33 cellular contexts compared by ENCODE assay signal in the genomic region with DNA sequence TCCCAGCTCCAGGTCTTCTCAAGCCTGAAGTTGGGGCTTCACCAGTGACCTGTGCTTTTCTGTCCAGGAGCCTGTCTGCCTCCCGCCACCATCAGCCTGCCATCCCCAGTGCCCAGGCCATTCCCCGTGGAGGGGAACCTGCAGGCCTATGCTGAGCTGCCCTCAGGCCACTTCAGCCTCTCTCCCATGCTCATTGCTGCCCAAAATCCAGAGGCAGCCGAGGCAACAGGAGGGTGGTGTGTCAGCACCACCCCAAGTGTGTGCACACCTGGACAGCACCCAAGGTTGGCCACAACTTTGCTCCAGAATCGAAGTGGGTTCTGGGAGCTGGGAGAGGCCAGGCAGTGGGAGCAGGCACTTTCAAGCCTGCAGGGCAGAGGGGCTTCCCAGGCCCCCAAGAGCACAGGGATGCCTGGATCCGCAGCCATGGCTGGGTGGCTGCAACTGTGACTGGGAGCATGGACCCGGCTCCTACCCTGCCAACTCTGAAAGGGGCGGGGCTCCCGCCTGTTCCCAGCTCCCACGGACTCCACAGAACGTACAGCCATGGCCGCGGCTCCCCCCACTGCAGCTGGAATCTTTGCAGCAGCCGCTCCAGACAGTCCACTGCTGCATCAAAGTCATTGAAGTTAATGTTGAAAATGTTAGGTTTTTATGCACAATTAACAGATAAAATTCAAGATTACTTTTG.
"Had no signal": no experiment of that assay in that cellular context is flagged by ENCODE, and none has a peak within 500 bp of the region (broad histone marks: within the 10 kb centered on the region; RNA-seq: fewer than 3 reads in every experiment).

No MANE protein-coding gene starts in this region.

- H3K4me3 ChIP-seq: adrenal gland, MG63, Peyer's patch, SK-N-MC had no signal

- H3K27me3 ChIP-seq: adrenal gland, MG63, Peyer's patch had no signal

- ATAC-seq: activated CD4-positive, alpha-beta T cell treated with anti-CD3 and anti-CD28 coated beads for 36 hours; activated naive CD4-positive, alpha-beta T cell treated with anti-CD3 and anti-CD28 coated beads, Interleukin-2, amount 50 U/mL, for 72 hours; activated T-cell treated with anti-CD3 and anti-CD28 coated beads, Interleukin-2, amount 50 U/mL, for 4 hours; PC-3 had no signal

- H3K9me3 ChIP-seq: adrenal gland, MG63, Peyer's patch had no signal

- H3K36me3 ChIP-seq: adrenal gland, MG63, Peyer's patch, WERI-Rb-1 had no signal

- H3K4me1 Mint-ChIP-seq: activated CD4-positive, alpha-beta T cell treated with anti-CD3 and anti-CD28 coated beads for 36 hours; activated CD4-positive, alpha-beta T cell treated with anti-CD3 and anti-CD28 coated beads, Interleukin-2, amount 10 ng/mL, durations not matched to agents 7 days and 5 days; brain had no signal

- H3K27ac ChIP-seq: adrenal gland, Peyer's patch, SK-N-MC, WERI-Rb-1 had no signal

- H3K4me1 ChIP-seq: adrenal gland, Peyer's patch had no signal

- H3K27ac Mint-ChIP-seq: activated CD4-positive, alpha-beta T cell treated with anti-CD3 and anti-CD28 coated beads for 36 hours; activated CD4-positive, alpha-beta T cell treated with anti-CD3 and anti-CD28 coated beads, Interleukin-2, amount 10 ng/mL, durations not matched to agents 7 days and 5 days; activated naive CD4-positive, alpha-beta T cell treated with anti-CD3 and anti-CD28 coated beads for 36 hours; activated naive CD4-positive, alpha-beta T cell treated with anti-CD3 and anti-CD28 coated beads, Interleukin-2, amount 50 U/mL, for 72 hours; activated T-helper 1 cell treated with anti-CD3 and anti-CD28 coated beads, Interleukin-12 subunit alpha, Interleukin-12 subunit beta, Interleukin-2, Interleukin-4 antibody, amounts not matched to agents 30 ng/mL and 10 ng/mL and 1 ng/mL, durations not matched to agents 14 hours and 24 hours and 36 hours; brain had no signal

- H3K4me3 Mint-ChIP-seq: activated CD4-positive, alpha-beta T cell treated with anti-CD3 and anti-CD28 coated beads for 36 hours; activated CD4-positive, alpha-beta T cell treated with anti-CD3 and anti-CD28 coated beads, Interleukin-2, amount 10 ng/mL, durations not matched to agents 7 days and 5 days; activated naive CD4-positive, alpha-beta T cell treated with anti-CD3 and anti-CD28 coated beads for 36 hours; activated T-cell treated with anti-CD3 and anti-CD28 coated beads, Interleukin-2, amount 50 U/mL, for 4 hours; activated T-helper 1 cell treated with anti-CD3 and anti-CD28 coated beads, Interleukin-12 subunit alpha, Interleukin-12 subunit beta, Interleukin-2, Interleukin-4 antibody, amounts not matched to agents 30 ng/mL and 10 ng/mL and 1 ng/mL, durations not matched to agents 14 hours and 24 hours and 36 hours; brain had no signal

- DNase-seq: activated CD4-positive, alpha-beta T cell treated with anti-CD3 and anti-CD28 coated beads for 36 hours; activated CD4-positive, alpha-beta T cell treated with anti-CD3 and anti-CD28 coated beads, Interleukin-2, amount 10 ng/mL, durations not matched to agents 7 days and 5 days; activated CD4-positive, alpha-beta T cell treated with anti-CD3 and anti-CD28 coated beads, Interleukin-2, amount 50 U/mL, for 48 hours; activated CD8-positive, alpha-beta memory T cell treated with anti-CD3 and anti-CD28 coated beads, Interleukin-2, amount 50 U/mL, for 4 hours; activated gamma-delta T cell treated with Interleukin-2 at 50 U/mL for 16 hours; activated naive CD4-positive, alpha-beta T cell treated with anti-CD3 and anti-CD28 coated beads for 36 hours; activated T-cell treated with anti-CD3 and anti-CD28 coated beads for 4 hours; activated T-cell treated with anti-CD3 and anti-CD28 coated beads, Interleukin-2, amount 50 U/mL, for 4 hours; adrenal gland; caudate nucleus; cerebellar nuclear complex; Kasumi-1; KG1; MG63; NCI-H1048; NCI-H1105 treated with DMSO at 0.1 percent for 48 hours; NCI-H1436; NCI-H1694; NCI-H1930; NCI-H2081 treated with DMSO at 0.1 percent for 48 hours; NCI-H345; NCI-H526; NCI-H748 treated with DMSO at 0.1 percent for 48 hours; NK-92 treated with Interleukin-12 subunit alpha and Interleukin-12 subunit beta, amount 100 ng/mL, for 24 hours; PC-3; Peyer's patch; RPMI8226; T1000; WERI-Rb-1 had no signal

- H3K36me3 Mint-ChIP-seq: brain had no signal

- H3K27me3 Mint-ChIP-seq: activated CD4-positive, alpha-beta T cell treated with anti-CD3 and anti-CD28 coated beads for 36 hours; activated CD4-positive, alpha-beta T cell treated with anti-CD3 and anti-CD28 coated beads, Interleukin-2, amount 10 ng/mL, durations not matched to agents 7 days and 5 days; brain had no signal
